In the genomic region with DNA sequence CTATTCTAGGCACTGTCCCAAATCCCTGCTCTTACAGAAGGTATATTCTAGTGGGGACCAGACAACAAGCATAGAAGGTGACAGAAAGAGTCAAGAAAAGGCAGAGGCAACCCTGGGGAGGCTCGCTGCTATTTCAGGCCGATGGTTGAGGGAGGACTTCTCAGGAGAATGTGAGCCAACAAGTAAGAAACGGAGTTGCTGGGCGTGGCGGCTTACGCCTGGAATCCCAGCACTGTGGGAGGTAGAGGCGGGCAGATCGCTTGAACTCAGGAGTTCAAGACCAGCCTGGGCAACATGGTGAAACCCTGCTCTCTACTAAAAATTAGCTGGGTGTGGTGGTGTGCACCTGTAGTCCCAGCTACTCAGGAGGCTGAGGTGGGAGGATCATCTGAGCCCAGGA, we compare ENCODE assay signal across 22 cellular contexts. TPM values are rescaled to one million over a fixed set of nuclear protein-coding genes. Genes with fewer than 3 reads are reported as not detected.
DNase-seq lines count a peak whose midpoint lies in the region; ATAC-seq, FAIRE-seq and TF ChIP-seq lines count a peak whose summit lies in the region.
"Had no signal": no experiment of that assay in that cellular context is flagged by ENCODE, and none has a peak within 500 bp of the region (broad histone marks: within the 10 kb centered on the region; RNA-seq: fewer than 3 reads in every experiment).

No MANE protein-coding gene starts in this region.

- no peak overlapping the region for H3K4me3 Mint-ChIP-seq in activated CD8-positive, alpha-beta memory T cell treated with anti-CD3 and anti-CD28 coated beads, Interleukin-2, amount 10 ng/mL, durations not matched to agents 7 days and 5 days
- H3K4me3 Mint-ChIP-seq in activated naive CD8-positive, alpha-beta T cell, result peak overlapping the region; percentile 63
- H3K4me3 Mint-ChIP-seq in nephron, result no peak overlapping the region
- H3K4me3 Mint-ChIP-seq: brain had no signal

- no peak for ATAC-seq in activated CD8-positive, alpha-beta memory T cell treated with anti-CD3 and anti-CD28 coated beads, Interleukin-2, amount 10 ng/mL, durations not matched to agents 7 days and 5 days
- ATAC-seq: HCT116 had no signal

- CTCF ChIA-PET in activated CD8-positive, alpha-beta memory T cell treated with anti-CD3 and anti-CD28 coated beads, Interleukin-2, amount 10 ng/mL, durations not matched to agents 7 days and 5 days (lab: Charles Lee), result interaction anchor here (1.2 to 2.1 kb wide), 3 partner anchors 65 to 71 kb away, joined by 3 to 19 read pairs (median 4); no protein-coding TSS in a partner anchor

- H3K27me3 Mint-ChIP-seq in activated CD8-positive, alpha-beta memory T cell treated with anti-CD3 and anti-CD28 coated beads, Interleukin-2, amount 10 ng/mL, durations not matched to agents 7 days and 5 days, result no peaks in the 10 kb centered on the region
- no peaks in the 10 kb centered on the region for H3K27me3 Mint-ChIP-seq in activated naive CD8-positive, alpha-beta T cell
- H3K27me3 Mint-ChIP-seq in nephron (ENCODE audit: low read depth), result peaks cover 3% of the 10 kb centered on the region

- peak; percentile 50 for FAIRE-seq in GM12891 (lab: Jason Lieb, UNC)
- no peak for FAIRE-seq in GM12892 (lab: Jason Lieb, UNC)
- FAIRE-seq: RCC 7860 had no signal

- TF ChIP-seq POLR2A in GM12891 (IDR thresholded peaks at IDR 0.05; ENCODE audit: low read depth, low read length), result no peak
- no peak for TF ChIP-seq POLR2A in GM12892 (IDR thresholded peaks at IDR 0.05; ENCODE audit: low read depth, low read length)

- H3K36me3 Mint-ChIP-seq in activated CD8-positive, alpha-beta memory T cell treated with anti-CD3 and anti-CD28 coated beads, Interleukin-2, amount 10 ng/mL, durations not matched to agents 7 days and 5 days, result peaks cover 26% of the 10 kb centered on the region
- H3K36me3 Mint-ChIP-seq in activated naive CD8-positive, alpha-beta T cell, result no peaks in the 10 kb centered on the region
- no peaks in the 10 kb centered on the region for H3K36me3 Mint-ChIP-seq in nephron (ENCODE audit: low read depth)

- no peak for TF ChIP-seq CTCF in nephron (IDR thresholded peaks at IDR 0.05; ENCODE audit: unreplicated experiment in 3 of 3)

- H3K9me3 Mint-ChIP-seq in activated CD8-positive, alpha-beta memory T cell treated with anti-CD3 and anti-CD28 coated beads, Interleukin-2, amount 10 ng/mL, durations not matched to agents 7 days and 5 days (ENCODE audit: low read depth), result no peaks in the 10 kb centered on the region
- H3K9me3 Mint-ChIP-seq in activated naive CD8-positive, alpha-beta T cell (ENCODE audit: low read depth), result no peaks in the 10 kb centered on the region
- no peaks in the 10 kb centered on the region for H3K9me3 Mint-ChIP-seq in nephron

- DNase-seq in activated CD8-positive, alpha-beta memory T cell treated with anti-CD3 and anti-CD28 coated beads, Interleukin-2, amount 10 ng/mL, durations not matched to agents 7 days and 5 days, result no peak
- no peak for DNase-seq in activated CD8-positive, alpha-beta memory T cell treated with anti-CD3 and anti-CD28 coated beads for 24 hours
- DNase-seq in GM12891 (ENCODE audit: insufficient read length, low spot score), result no peak
- no peak for DNase-seq in NCI-H2107 (lab: John Stamatoyannopoulos, UW)
- no peak for DNase-seq in COLO668 (lab: John Stamatoyannopoulos, UW; ENCODE audit: unreplicated experiment)
- no peak for DNase-seq in GM12892 (ENCODE audit: insufficient read length)
- DNase-seq: activated CD4-positive, alpha-beta T cell treated with anti-CD3 and anti-CD28 coated beads, Interleukin-2, amount 50 U/mL, for 1 hour; adrenal gland; DMS 273 treated with DMSO at 0.1 percent for 48 hours; erythroblast; head of caudate nucleus; mammary epithelial cell; NCI-H1048; NCI-H1694 treated with DMSO at 0.1 percent for 48 hours; NCI-H526 treated with DMSO at 0.1 percent for 48 hours; testis; uterus had no signal

- H3K27ac Mint-ChIP-seq in activated CD8-positive, alpha-beta memory T cell treated with anti-CD3 and anti-CD28 coated beads, Interleukin-2, amount 10 ng/mL, durations not matched to agents 7 days and 5 days, result peak overlapping the region; percentile 94
- peak overlapping the region; percentile 86 for H3K27ac Mint-ChIP-seq in activated naive CD8-positive, alpha-beta T cell
- peak overlapping the region; percentile 20 to 49 (median 26) for H3K27ac Mint-ChIP-seq in nephron
- H3K27ac Mint-ChIP-seq: brain had no signal

- peaks cover 48% of the 10 kb centered on the region for H3K4me1 Mint-ChIP-seq in activated CD8-positive, alpha-beta memory T cell treated with anti-CD3 and anti-CD28 coated beads, Interleukin-2, amount 10 ng/mL, durations not matched to agents 7 days and 5 days
- H3K4me1 Mint-ChIP-seq in activated naive CD8-positive, alpha-beta T cell (ENCODE audit: low read depth), result peaks cover 43% of the 10 kb centered on the region
- peaks cover 21% of the 10 kb centered on the region for H3K4me1 Mint-ChIP-seq in nephron

TF ChIP-seq in GM12891, 5 proteins besides CTCF, POLR2A, EP300 and RAD21:
- TF ChIP-seq POLR2AphosphoS5 (IDR thresholded peaks at IDR 0.05; ENCODE audit: low read depth, low read length) (no peak), TAF1 (IDR thresholded peaks at IDR 0.05; ENCODE audit: low read depth, low read length) (no peak)
TF ChIP-seq in GM12891: peak in this region for 0.

RNA-seq across cellular contexts. Expression of gene GOLGA3, which starts 4.7 kb away (rescaled TPM):
- 10 to 100 TPM; 60.0 to 60.4 TPM for total RNA-seq in activated CD8-positive, alpha-beta memory T cell treated with anti-CD3 and anti-CD28 coated beads, Interleukin-2, amount 10 ng/mL, durations not matched to agents 7 days and 5 days
- 9.0 TPM for polyA plus RNA-seq in GM12891 (2012; ENCODE audit: low read depth, missing spikeins)
- 14.0 TPM for polyA plus RNA-seq in GM12892 (2012; ENCODE audit: missing spikeins)

RNA-seq across cellular contexts. Expression of gene CHFR, which starts 54.1 kb away (rescaled TPM):
- 10 to 100 TPM; 87.7 to 89.7 TPM for total RNA-seq in activated CD8-positive, alpha-beta memory T cell treated with anti-CD3 and anti-CD28 coated beads, Interleukin-2, amount 10 ng/mL, durations not matched to agents 7 days and 5 days
- 25.7 TPM for polyA plus RNA-seq in GM12891 (2012; ENCODE audit: low read depth, missing spikeins)
- 24.1 TPM for polyA plus RNA-seq in GM12892 (2012; ENCODE audit: missing spikeins)

Comparison
In these comparisons a context has a peak if more than half of its experiments do, and no peak if none do; other contexts are left out.
1. H3K27ac Mint-ChIP-seq: peak in every context shown above with its lines; median percentile 94 in activated CD8-positive, alpha-beta memory T cell treated with anti-CD3 and anti-CD28 coated beads, Interleukin-2, amount 10 ng/mL, durations not matched to agents 7 days and 5 days; 86 in activated naive CD8-positive, alpha-beta T cell; 26 in nephron.